1 cellular context compared by ENCODE assay signal in genomic region chr16:73399997-73400396, GRCh38.
TF ChIP-seq lines count a peak whose summit lies in the region.

No MANE protein-coding gene starts in this region.

TF ChIP-seq in GM23338, 12 proteins besides CTCF, POLR2A, EP300 and RAD21 (continued from another document):
- no peak for TF ChIP-seq EZH2 (IDR thresholded peaks at IDR 0.05; ENCODE audit: low read depth, unreplicated experiment)
